Comparison of ENCODE assay signal across 17 cellular contexts in the genomic region with DNA sequence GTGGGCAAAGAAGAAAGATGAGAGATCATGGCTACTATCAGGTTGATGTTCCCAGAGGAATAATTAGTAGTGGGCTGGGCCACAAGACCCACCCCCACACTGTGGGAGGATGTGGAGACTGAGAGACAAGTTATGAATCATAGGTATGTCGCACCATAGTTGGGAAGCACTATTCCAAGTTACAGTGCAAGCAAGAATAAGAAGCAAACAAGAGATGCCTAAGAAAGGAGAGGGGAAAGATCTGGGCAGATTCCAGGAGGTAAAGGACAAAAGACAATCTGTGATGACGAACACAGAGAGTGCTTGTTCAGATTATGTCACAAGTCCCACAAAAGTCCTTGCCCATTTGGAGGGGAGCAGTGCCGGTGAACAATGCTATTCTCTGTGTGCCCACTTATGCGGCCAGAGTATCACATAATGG. TPM values are rescaled to one million over a fixed set of nuclear protein-coding genes. Genes with fewer than 3 reads are reported as not detected.
DNase-seq lines count a peak whose midpoint lies in the region; ATAC-seq, FAIRE-seq and TF ChIP-seq lines count a peak whose summit lies in the region.
"Had no signal": no experiment of that assay in that cellular context is flagged by ENCODE, and none has a peak within 500 bp of the region (broad histone marks: within the 10 kb centered on the region; RNA-seq: fewer than 3 reads in every experiment).

No MANE protein-coding gene starts in this region.

- H3K27me3 ChIP-seq in bronchial epithelial cell (ENCODE audit: control insufficient read depth, insufficient read depth, low read length), result no peaks in the 10 kb centered on the region

- DNase-seq in NCI-H226, result peak; percentile 46
- DNase-seq in bronchial epithelial cell (ENCODE audit: low read depth), result peak; percentile 30
- peak; percentile 37 for DNase-seq in kidney tubule cell (ENCODE audit: low spot score)
- peak; percentile 96 for DNase-seq in superior temporal gyrus (ENCODE audit: extremely low spot score)
- no peak for DNase-seq in GM03348 (ENCODE audit: low spot score)
- DNase-seq in AG20443 (ENCODE audit: low spot score), result no peak
- DNase-seq: activated CD4-positive, alpha-beta T cell treated with anti-CD3 and anti-CD28 coated beads for 36 hours; activated naive CD8-positive, alpha-beta T cell treated with anti-CD3 and anti-CD28 coated beads, Interleukin-2, amount 50 U/mL, for 24 hours; GDM1; NCI-H1105 treated with DMSO at 0.1 percent for 48 hours; NCI-H446; stimulated activated CD4-positive, alpha-beta T cell treated with anti-CD3 and anti-CD28 coated beads, Interleukin-2, amount 100 ng/mL, for 24 hours; stimulated activated CD8-positive, alpha-beta memory T cell treated with anti-CD3 and anti-CD28 coated beads, Interleukin-4, amount 100 ng/mL, for 48 hours had no signal

- no peak overlapping the region for H3K4me3 ChIP-seq in bronchial epithelial cell (ENCODE audit: low read depth, low read length)
- H3K4me3 ChIP-seq: prostate gland had no signal

- ATAC-seq in GM19397 (IDR thresholded peaks at IDR 0.05; ENCODE audit: unreplicated experiment), result no peak
- ATAC-seq in HG02571 (IDR thresholded peaks at IDR 0.05; ENCODE audit: unreplicated experiment), result no peak
- ATAC-seq: activated CD4-positive, alpha-beta T cell treated with anti-CD3 and anti-CD28 coated beads for 36 hours; activated naive CD8-positive, alpha-beta T cell treated with anti-CD3 and anti-CD28 coated beads, Interleukin-2, amount 50 U/mL, for 24 hours had no signal

- FAIRE-seq in bronchial epithelial cell (lab: Jason Lieb, UNC), result no peak
- FAIRE-seq: islet of Langerhans had no signal

- TF ChIP-seq CTCF in bronchial epithelial cell (IDR thresholded peaks at IDR 0.05; ENCODE audit: insufficient read depth, low read length, severe bottlenecking), result no peak

- no peaks in the 10 kb centered on the region for H3K36me3 ChIP-seq in bronchial epithelial cell (ENCODE audit: control insufficient read depth, insufficient read depth, low read length)
- H3K36me3 ChIP-seq: prostate gland had no signal

RNA-seq across cellular contexts. Expression of gene FAM228A, which starts 56.6 kb away (rescaled TPM):
- total RNA-seq in bronchial epithelial cell, result 0.13 TPM in 1 of 2 replicates, not detected in the other

Comparison
In these comparisons a context has a peak if more than half of its experiments do, and no peak if none do; other contexts are left out.
1. DNase-seq: peak in NCI-H226 (single experiment), bronchial epithelial cell (single experiment), kidney tubule cell (single experiment) and superior temporal gyrus (single experiment); none in GM03348 (single experiment) and AG20443 (single experiment).